19 cellular contexts compared by ENCODE assay signal in genomic region chr7:33841031-33841430, GRCh38.
"Had no signal": no experiment of that assay in that cellular context is flagged by ENCODE, and none has a peak within 500 bp of the region (broad histone marks: within the 10 kb centered on the region; RNA-seq: fewer than 3 reads in every experiment).

No MANE protein-coding gene starts in this region.

- DNase-seq: effector memory CD8-positive, alpha-beta T cell; esophagus squamous epithelium; head of caudate nucleus; hippocampal formation; mucosa of descending colon; naive thymus-derived CD8-positive, alpha-beta T cell; retina; spleen; stimulated activated CD4-positive, alpha-beta T cell treated with anti-CD3 and anti-CD28 coated beads, Interleukin-2, amount 100 ng/mL, for 24 hours; stimulated activated CD4-positive, alpha-beta T cell treated with anti-CD3 and anti-CD28 coated beads, Interleukin-4, amount 100 ng/mL, for 4 hours; stimulated activated naive B cell treated with anti-CD40 and anti-IgM and Interleukin-4, amounts not matched to agents 10 μg/mL and 1 μg/mL and 100 μg/mL, for 72 hours; stimulated activated naive CD8-positive, alpha-beta T cell treated with anti-CD3 and anti-CD28 coated beads, Interleukin-15, amount 100 ng/mL, for 72 hours had no signal

- H3K4me3 ChIP-seq: esophagus squamous epithelium, mucosa of descending colon, psoas muscle, right lobe of liver, spleen, thoracic aorta had no signal

- H3K36me3 ChIP-seq: esophagus squamous epithelium, neutrophil, right lobe of liver, spleen, thoracic aorta had no signal

- H3K4me1 ChIP-seq: right lobe of liver, spleen had no signal

- H3K9me3 ChIP-seq: esophagus squamous epithelium, mucosa of descending colon, neutrophil, psoas muscle, right lobe of liver, thoracic aorta had no signal

- FAIRE-seq: colon, urothelium cell line had no signal

- H3K27me3 ChIP-seq: esophagus squamous epithelium, neutrophil, right lobe of liver, spleen had no signal

- H3K27ac ChIP-seq: epithelial cell of prostate, esophagus squamous epithelium, neutrophil, psoas muscle, right lobe of liver, spleen, thoracic aorta had no signal
